20 cellular contexts compared by ENCODE assay signal in the genomic region with DNA sequence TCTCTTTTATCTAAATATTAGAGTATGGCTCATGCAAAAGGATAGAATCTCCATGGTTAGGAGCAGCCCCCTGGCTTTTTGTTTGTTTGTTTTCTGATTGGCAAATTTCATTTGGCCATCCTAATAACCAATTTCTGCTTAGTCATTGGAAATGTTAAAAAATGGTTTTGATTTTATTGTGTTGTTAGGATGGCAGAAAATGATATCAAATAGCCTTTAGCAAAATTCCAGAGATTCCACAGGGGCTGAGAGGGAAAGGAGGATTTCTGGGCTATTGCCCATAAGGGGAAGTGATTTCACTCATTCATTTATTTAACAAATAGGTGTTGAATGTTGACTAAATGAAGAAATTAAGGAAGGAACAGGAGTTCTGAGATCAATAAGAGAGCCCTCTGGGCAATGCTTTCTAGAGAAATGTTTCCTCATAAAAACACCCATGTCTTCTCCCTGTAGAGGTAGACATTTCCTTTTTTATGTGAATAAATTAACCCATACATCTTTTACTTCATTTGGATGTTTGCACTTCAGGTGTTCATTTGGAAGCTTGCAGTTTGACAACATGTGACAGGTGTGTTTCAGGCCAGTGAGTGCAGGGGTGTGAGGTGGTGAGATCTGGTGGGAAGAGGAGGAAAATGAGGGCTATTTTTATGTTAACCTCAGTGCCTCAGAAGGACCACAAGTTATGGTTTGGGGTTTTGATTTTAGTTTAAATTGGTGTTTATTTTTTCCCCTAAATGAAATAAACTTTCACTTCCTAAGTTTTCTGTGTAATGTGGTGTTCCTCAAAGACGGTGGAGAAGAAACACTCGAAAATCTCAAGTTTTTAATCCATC.
DNase-seq lines count a peak whose midpoint lies in the region; ATAC-seq and TF ChIP-seq lines count a peak whose summit lies in the region.
"Had no signal": no experiment of that assay in that cellular context is flagged by ENCODE, and none has a peak within 500 bp of the region (broad histone marks: within the 10 kb centered on the region; RNA-seq: fewer than 3 reads in every experiment).

No MANE protein-coding gene starts in this region.

- no peaks in the 10 kb centered on the region for H3K9me3 Mint-ChIP-seq in Calu3 (ENCODE audit: low read depth, unreplicated experiment)
- H3K9me3 Mint-ChIP-seq: central memory CD8-positive, alpha-beta T cell; H9; natural killer cell had no signal

- no peak overlapping the region for H3K27ac Mint-ChIP-seq in Calu3 (ENCODE audit: unreplicated experiment)
- H3K27ac Mint-ChIP-seq: activated T-helper 1 cell treated with anti-CD3 and anti-CD28 coated beads, Interleukin-12 subunit alpha, Interleukin-12 subunit beta, Interleukin-2, Interleukin-4 antibody, amounts not matched to agents 30 ng/mL and 10 ng/mL and 1 ng/mL, durations not matched to agents 14 hours and 24 hours and 36 hours; H9; natural killer cell had no signal

- in situ Hi-C loops in ACHN (cut with HindIII; ENCODE audit: low pct_ligation_motif_present, low pct_unique_long_range_greater_than_20kb, low sequenced_read_pairs), result no loop called here

- no peak overlapping the region for H3K4me3 Mint-ChIP-seq in Calu3 (ENCODE audit: low read depth, unreplicated experiment)
- H3K4me3 Mint-ChIP-seq: activated T-helper 1 cell treated with anti-CD3 and anti-CD28 coated beads, Interleukin-12 subunit alpha, Interleukin-12 subunit beta, Interleukin-2, Interleukin-4 antibody, amounts not matched to agents 30 ng/mL and 10 ng/mL and 1 ng/mL, durations not matched to agents 14 hours and 24 hours and 36 hours; central memory CD8-positive, alpha-beta T cell; H9; natural killer cell had no signal

- intact Hi-C loops in heart right ventricle (cut with DNase I), result no loop called here
- intact Hi-C loops in Calu3 (cut with micrococcal nuclease; ENCODE audit: unreplicated experiment), result no loop called here

- POLR2A ChIA-PET in RWPE1 (lab: Yijun Ruan, JAX; ENCODE audit: low non-redundant PET), result no interaction called here

- H3K36me3 ChIP-seq in heart right ventricle, result no peaks in the 10 kb centered on the region
- H3K36me3 ChIP-seq: Peyer's patch, upper lobe of right lung had no signal

- no peak overlapping the region for H3K4me3 ChIP-seq in heart right ventricle
- H3K4me3 ChIP-seq: Peyer's patch, upper lobe of right lung had no signal

- H3K27me3 Mint-ChIP-seq in Calu3 (ENCODE audit: unreplicated experiment), result peaks cover 21% of the 10 kb centered on the region

- TF ChIP-seq CTCF in RWPE1 (conservative IDR thresholded peaks at IDR 0.05; ENCODE audit: low read depth), result no peak
- TF ChIP-seq CTCF in heart right ventricle (IDR thresholded peaks at IDR 0.05), result no peak
- TF ChIP-seq CTCF in Calu3 (IDR thresholded peaks at IDR 0.05; ENCODE audit: unreplicated experiment), result no peak

- DNase-seq in ACHN (peak; percentile 8), RWPE1 (ENCODE audit: low spot score) (peak; percentile 57), foreskin melanocyte (peak; percentile 17), heart right ventricle (no peak), Calu3 (no peak)
- DNase-seq: activated CD4-positive, alpha-beta T cell treated with anti-CD3 and anti-CD28 coated beads, Interleukin-2, amount 50 U/mL, for 48 hours; H9; left ventricle myocardium superior; natural killer cell; NCI-H1092; NCI-H774; Peyer's patch; posterior cingulate gyrus; stimulated activated naive CD4-positive, alpha-beta T cell; upper lobe of right lung had no signal

- no peaks in the 10 kb centered on the region for H3K9me3 ChIP-seq in heart right ventricle
- H3K9me3 ChIP-seq: Peyer's patch, upper lobe of right lung had no signal

- peaks cover 0 to 10% (median 0%) of the 10 kb centered on the region in 7 donors for H3K27me3 ChIP-seq in heart right ventricle
- H3K27me3 ChIP-seq: Peyer's patch had no signal

- peaks cover 9% of the 10 kb centered on the region for H3K4me1 Mint-ChIP-seq in Calu3 (ENCODE audit: low read depth, unreplicated experiment)
- H3K4me1 Mint-ChIP-seq: central memory CD8-positive, alpha-beta T cell; natural killer cell had no signal

- CTCF ChIA-PET in RWPE1 (lab: Yijun Ruan, JAX) (interaction anchor here (0.6 to 0.7 kb wide), 2 partner anchors 41 to 133 kb away, joined by 3 read pairs; no protein-coding TSS in a partner anchor), Calu3 (lab: Charles Lee) (interaction anchor here (0.6 kb wide), 1 partner anchor 73 kb away, joined by 6 read pairs; no protein-coding TSS in a partner anchor)

- H3K36me3 Mint-ChIP-seq in Calu3 (ENCODE audit: insufficient read depth, unreplicated experiment), result no peaks in the 10 kb centered on the region
- H3K36me3 Mint-ChIP-seq: natural killer cell had no signal

- 86 to 87% methylated on average over 2 of the region's 2 CpGs for WGBS in heart right ventricle, 2 donors

- H3K4me1 ChIP-seq in heart right ventricle, result no peaks in the 10 kb centered on the region
- H3K4me1 ChIP-seq: Peyer's patch, upper lobe of right lung had no signal

- ATAC-seq in HG02885 (IDR thresholded peaks at IDR 0.05; ENCODE audit: poor library complexity, unreplicated experiment), result peak; percentile 57
- ATAC-seq in heart right ventricle, result no peak
- no peak for ATAC-seq in HG03045 (IDR thresholded peaks at IDR 0.05; ENCODE audit: unreplicated experiment)
- ATAC-seq in GM18867 (IDR thresholded peaks at IDR 0.05; ENCODE audit: unreplicated experiment), result no peak
- ATAC-seq: left ventricle myocardium superior, natural killer cell, upper lobe of right lung had no signal

- H3K27ac ChIP-seq in RWPE1 (no peak overlapping the region), heart right ventricle (no peak overlapping the region)
- H3K27ac ChIP-seq: Peyer's patch, upper lobe of right lung had no signal

- no TSS peak for BruUV-seq in Calu3 (replicated peaks; lab: Mats Ljungman, UMichigan)

Comparison
In these comparisons a context has a peak if more than half of its experiments do, and no peak if none do; other contexts are left out.
1. DNase-seq: peak in ACHN (single experiment), RWPE1 (single experiment) and foreskin melanocyte (single experiment); none in heart right ventricle (0 of 2) and Calu3 (single experiment).